Comparison of ENCODE assay signal across 14 cellular contexts in the genomic region with DNA sequence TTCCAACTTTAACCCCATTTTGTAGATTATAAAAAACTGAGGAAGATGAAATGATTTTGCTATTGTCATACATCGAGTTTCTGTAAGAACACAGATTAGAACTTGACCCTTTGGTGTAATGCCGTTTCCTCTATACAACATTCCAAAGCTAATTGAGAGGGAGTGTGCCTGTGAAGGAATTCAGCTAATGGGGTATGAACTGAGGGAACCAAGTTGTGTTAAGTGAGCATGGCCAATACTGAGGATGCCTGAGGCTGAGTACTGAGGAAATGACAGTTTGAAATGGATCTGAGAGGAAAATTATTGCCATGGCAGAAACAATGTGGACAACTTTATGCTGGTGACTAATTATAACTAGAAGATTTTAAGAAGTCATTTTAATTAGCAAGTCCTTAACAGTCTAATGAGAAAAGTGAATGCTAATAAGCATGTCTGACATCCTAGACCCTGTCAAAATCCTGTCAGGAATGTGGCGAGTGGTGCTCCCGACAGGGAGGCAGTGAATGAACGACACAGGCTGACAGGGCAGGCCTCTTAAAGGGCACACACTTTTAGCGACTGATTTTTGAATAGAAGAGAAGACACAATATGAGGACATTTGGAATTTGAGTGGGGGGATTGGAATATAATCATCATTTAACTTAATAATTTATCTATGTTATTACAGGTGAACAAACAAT.
"Had no signal": no experiment of that assay in that cellular context is flagged by ENCODE, and none has a peak within 500 bp of the region (broad histone marks: within the 10 kb centered on the region; RNA-seq: fewer than 3 reads in every experiment).

No MANE protein-coding gene starts in this region.

- H3K27ac ChIP-seq: colonic mucosa, esophagus muscularis mucosa, hepatocyte, pancreas, thyroid gland, vagina had no signal

- DNase-seq: activated CD4-positive, alpha-beta memory T cell treated with anti-CD3 and anti-CD28 coated beads for 36 hours; activated CD4-positive, CD25-positive, alpha-beta regulatory T cell treated with anti-CD3 and anti-CD28 coated beads, Interleukin-2, amount 50 U/mL, for 72 hours; activated T-cell treated with anti-CD3 and anti-CD28 coated beads, Interleukin-2, amount 50 U/mL, for 24 hours; amygdala; central memory CD4-positive, alpha-beta T cell; colonic mucosa; midbrain; pancreas; stimulated activated CD4-positive, alpha-beta T cell treated with anti-CD3 and anti-CD28 coated beads, Interleukin-2, amount 100 ng/mL, for 48 hours; stimulated activated naive B cell treated with anti-CD40 and anti-IgM and Interleukin-4, amounts not matched to agents 10 μg/mL and 1 μg/mL and 100 μg/mL, for 72 hours; thyroid gland had no signal

- ATAC-seq: pancreas had no signal

- FAIRE-seq: pancreas had no signal

- H3K36me3 ChIP-seq: colonic mucosa, esophagus muscularis mucosa, pancreas, thyroid gland, vagina had no signal

- H3K4me3 ChIP-seq: colonic mucosa, esophagus muscularis mucosa, hepatocyte, pancreas, thyroid gland, vagina had no signal

- H3K9me3 ChIP-seq: colonic mucosa, esophagus muscularis mucosa, pancreas, thyroid gland, vagina had no signal

- H3K27me3 ChIP-seq: colonic mucosa, esophagus muscularis mucosa, hepatocyte, pancreas, thyroid gland, vagina had no signal

- H3K4me1 ChIP-seq: colonic mucosa, esophagus muscularis mucosa, pancreas, thyroid gland, vagina had no signal
